ENCODE assay signal across 31 cellular contexts in the genomic region with DNA sequence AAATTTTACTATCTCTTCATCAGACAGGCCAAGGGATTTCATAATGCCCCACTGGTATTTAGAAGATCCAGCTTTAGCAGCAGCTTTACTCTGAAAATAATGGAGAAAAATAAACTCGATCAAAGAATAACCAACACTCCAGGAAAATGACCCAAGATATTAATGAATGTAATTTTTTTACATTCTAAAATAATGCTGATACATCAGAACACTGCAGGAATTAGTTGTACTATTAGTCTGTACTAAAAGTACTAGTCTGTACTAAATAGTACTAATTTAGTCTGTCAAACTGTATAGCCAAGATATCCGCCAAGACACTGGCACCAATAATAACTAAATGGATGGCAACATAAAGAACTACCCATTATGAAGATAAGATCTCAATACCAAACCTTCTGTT. TPM values are rescaled to one million over a fixed set of nuclear protein-coding genes. Genes with fewer than 3 reads are reported as not detected.
"Had no signal": no experiment of that assay in that cellular context is flagged by ENCODE, and none has a peak within 500 bp of the region (broad histone marks: within the 10 kb centered on the region; RNA-seq: fewer than 3 reads in every experiment).

No MANE protein-coding gene starts in this region.

- H3K27me3 ChIP-seq: neural progenitor cell, ovary, spleen, suprapubic skin, testis, tibial artery, transverse colon, upper lobe of right lung, uterus had no signal

- H3K27ac ChIP-seq: neural progenitor cell, ovary, parathyroid adenoma, psoas muscle, skin epidermis, spleen, suprapubic skin, testis, tibial artery, transverse colon, upper lobe of right lung, uterus had no signal

- H3K4me1 ChIP-seq: neural progenitor cell, parathyroid adenoma, psoas muscle, spleen, suprapubic skin, testis, tibial artery, transverse colon, upper lobe of right lung, uterus had no signal

- ATAC-seq: natural killer cell; psoas muscle; right cardiac atrium; sciatic nerve; stimulated activated memory B cell treated with anti-CD40 and anti-IgM and Interleukin-4, amounts not matched to agents 10 μg/mL and 1 μg/mL and 100 μg/mL, for 72 hours; stimulated activated naive CD8-positive, alpha-beta T cell treated with anti-CD3 and anti-CD28 coated beads, Interleukin-15, amount 100 ng/mL, for 72 hours; stimulated activated naive CD8-positive, alpha-beta T cell treated with anti-CD3 and anti-CD28 coated beads, Interleukin-15, Interleukin-2, amounts not matched to agents 100 U/mL and 50 U/mL, for 24 hours; upper lobe of right lung had no signal

- H3K36me3 ChIP-seq: ovary had no signal

- DNase-seq: natural killer cell; occipital lobe; ovary; posterior cingulate gyrus; psoas muscle; right cardiac atrium; spleen; stimulated activated CD4-positive, alpha-beta T cell treated with anti-CD3 and anti-CD28 coated beads, Interleukin-12 subunit alpha, Interleukin-12 subunit beta, amount 100 ng/mL, for 4 hours; stimulated activated CD4-positive, alpha-beta T cell treated with anti-CD3 and anti-CD28 coated beads, Interleukin-1b, Interleukin-23, amount 100 ng/mL, for 48 hours; stimulated activated CD4-positive, alpha-beta T cell treated with anti-CD3 and anti-CD28 coated beads, Interleukin-4, amount 100 ng/mL, for 1 hour; stimulated activated CD4-positive, alpha-beta T cell treated with anti-CD3 and anti-CD28 coated beads, Interleukin-4, amount 100 ng/mL, for 4 hours; stimulated activated CD8-positive, alpha-beta memory T cell treated with anti-CD3 and anti-CD28 coated beads, Interleukin-4, amount 100 ng/mL, for 48 hours; stimulated activated naive CD4-positive, alpha-beta T cell; stimulated activated naive CD8-positive, alpha-beta T cell treated with anti-CD3 and anti-CD28 coated beads, Interleukin-15, amount 100 ng/mL, for 72 hours; stimulated activated naive CD8-positive, alpha-beta T cell treated with anti-CD3 and anti-CD28 coated beads, Interleukin-15, Interleukin-2, amounts not matched to agents 100 U/mL and 50 U/mL, for 24 hours; substantia nigra; testis; tibial artery; transverse colon; upper lobe of right lung; uterus had no signal

- H3K4me2 ChIP-seq: neural progenitor cell, smooth muscle cell had no signal

- H3K9me3 ChIP-seq: ovary, psoas muscle, spleen, suprapubic skin, testis, tibial artery, transverse colon, upper lobe of right lung, uterus had no signal

- H3K4me3 ChIP-seq: neural progenitor cell, ovary, psoas muscle, skin epidermis, smooth muscle cell, spleen, suprapubic skin, testis, tibial artery, transverse colon, upper lobe of right lung, uterus had no signal

- H3K9ac ChIP-seq: neural progenitor cell, parathyroid adenoma had no signal

- H3K79me2 ChIP-seq: parathyroid adenoma had no signal

- H2AFZ ChIP-seq: neural progenitor cell, parathyroid adenoma had no signal

RNA-seq across cellular contexts. Expression of a gene that starts 59.0 kb away (rescaled TPM):
- total RNA-seq: occipital lobe, osteoblast, renal cortical epithelial cell, right cardiac atrium, sciatic nerve, smooth muscle cell, suprapubic skin, transverse colon, upper lobe of right lung, urinary bladder had no signal
- polyA plus RNA-seq: ovary had no signal
